ENCODE assay signal across 8 cellular contexts in the genomic region with DNA sequence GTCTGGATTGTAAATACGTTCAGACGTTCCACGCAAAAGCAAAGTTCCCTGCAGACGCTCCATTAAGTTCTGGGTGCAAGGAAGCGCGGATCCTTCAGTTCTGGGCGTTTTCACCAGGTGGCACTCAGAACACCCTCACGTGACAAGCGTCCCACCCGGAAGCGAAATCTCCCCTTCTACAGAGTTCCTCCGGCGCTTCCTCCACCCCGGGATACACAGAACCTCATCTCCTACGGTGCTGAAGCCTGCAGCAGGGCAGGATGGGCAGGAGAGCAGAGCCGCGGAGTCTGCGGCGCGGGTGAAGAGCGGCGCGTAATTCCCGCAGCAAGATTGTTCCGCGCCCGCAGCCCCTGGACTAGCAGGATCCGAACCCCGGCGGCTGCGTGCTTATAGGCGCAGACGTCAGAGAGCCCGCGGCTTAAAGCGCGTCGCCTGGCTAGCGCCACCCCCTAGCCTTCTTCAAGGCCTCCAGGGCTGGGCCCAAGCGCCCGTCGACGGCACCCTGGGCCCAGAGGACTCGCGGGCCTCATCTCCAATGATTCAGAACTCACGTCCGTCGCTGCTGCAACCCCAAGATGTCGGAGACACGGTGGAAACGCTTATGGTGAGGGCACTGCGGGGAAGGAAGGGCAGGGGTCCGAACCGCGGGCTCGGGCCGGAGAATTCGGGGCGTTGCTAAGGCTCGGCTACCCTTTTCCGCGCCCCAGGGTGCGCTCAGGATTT. TPM values are rescaled to one million over a fixed set of nuclear protein-coding genes. Genes with fewer than 3 reads are reported as not detected.
A peak's percentile ranks its signal among the peaks of the same experiment; 100 is the strongest.
DNase-seq lines count a peak whose midpoint lies in the region; ATAC-seq lines count a peak whose summit lies in the region.

Gene SLC25A38, plus strand, starts transcription at position 181 of the 723 bp plus-strand sequence. Its CDS starts 355 bp downstream, at position 536.

- in situ Hi-C loops in T47D (cut with HindIII; ENCODE audit: low pct_unique_long_range_greater_than_20kb, low sequenced_read_pairs), result no loop called here

- DNase-seq in T-cell (peak; percentile 65 to 88 (median 78)), T47D (ENCODE audit: low read depth in 1 of 2, low spot score in 1 of 2) (peak; percentile 86 to 89), iris pigment epithelial cell (ENCODE audit: low read depth) (peak; percentile 95), hippocampal formation (lab: John Stamatoyannopoulos, UW) (no peak), NCI-H1048 (lab: John Stamatoyannopoulos, UW) (no peak)
- peak; percentile 89 for DNase-seq in stimulated activated CD4-positive, alpha-beta T cell treated with anti-CD3 and anti-CD28 coated beads, Interleukin-15, amount 100 ng/mL, for 24 hours

- ATAC-seq in GM18858 (IDR thresholded peaks at IDR 0.05; ENCODE audit: unreplicated experiment) (peak; percentile 61), HG03064 (IDR thresholded peaks at IDR 0.05; ENCODE audit: low read depth, unreplicated experiment) (peak; percentile 68), T-cell (replicated peaks in 1 of 4) (peak; percentile 80 to 81 (median 81))

- peak within 1 kb of the TSS; percentile 89 to 99 (median 98) for H3K4me3 Mint-ChIP-seq in T-cell

- CTCF ChIA-PET in T-cell (lab: Charles Lee), result no interaction called here

- H3K27me3 Mint-ChIP-seq in T-cell, result no peaks in the 10 kb centered on the region

- POLR2A ChIA-PET in T-cell (lab: Charles Lee), result no interaction called here

- peaks cover 3% of the 10 kb centered on the region for H3K36me3 Mint-ChIP-seq in T-cell

- H3K27ac Mint-ChIP-seq in T-cell, result peak within 1 kb of the TSS; percentile 99 to 100

- no peaks in the 10 kb centered on the region for H3K9me3 Mint-ChIP-seq in T-cell

- H3K4me1 Mint-ChIP-seq in T-cell, result peaks cover 42 to 54% (median 47%) of the 10 kb centered on the region in 3 donors

RNA-seq across cellular contexts. Expression of gene SLC25A38, which starts in this region (rescaled TPM):
- 10 to 100 TPM; 40.2 to 53.6 (median 46.5) TPM for total RNA-seq in T-cell

Comparison
In these comparisons a context has a peak if more than half of its experiments do, and no peak if none do; other contexts are left out.
1. DNase-seq: peak in T-cell (34 of 34), T47D (2 of 2), iris pigment epithelial cell (single experiment) and stimulated activated CD4-positive, alpha-beta T cell treated with anti-CD3 and anti-CD28 coated beads, Interleukin-15, amount 100 ng/mL, for 24 hours (single experiment); none in hippocampal formation (0 of 2) and NCI-H1048 (single experiment).
2. Peak in every context shown above with its lines, with median percentiles within 50 percentile points of each other: ATAC-seq.